ENCODE assay signal across 8 cellular contexts in genomic region chr16:87765473-87765775, GRCh38. TPM values are rescaled to one million over a fixed set of nuclear protein-coding genes. Genes with fewer than 3 reads are reported as not detected.
DNase-seq lines count a peak whose midpoint lies in the region; ATAC-seq and TF ChIP-seq lines count a peak whose summit lies in the region.

No MANE protein-coding gene starts in this region.

- DNase-seq in NCI-H1105 treated with DMSO at 0.1 percent for 48 hours (lab: John Stamatoyannopoulos, UW) (peak; percentile 0), NCI-H1105 (lab: John Stamatoyannopoulos, UW) (no peak), coronary artery (ENCODE audit: low spot score) (no peak), mucosa of descending colon (no peak), posterior cingulate gyrus (no peak)

- 0% methylated on average over 32 of the region's 32 CpGs for WGBS in thymus

- H3K9me3 ChIP-seq in mucosa of descending colon = no peaks in the 10 kb centered on the region
- H3K9me3 ChIP-seq in thymus (ENCODE audit: control insufficient read depth) = no peaks in the 10 kb centered on the region

- H3K4me3 ChIP-seq in coronary artery = peak overlapping the region; percentile 91
- H3K4me3 ChIP-seq in mucosa of descending colon = peak overlapping the region; percentile 85
- H3K4me3 ChIP-seq in thymus (ENCODE audit: low read length) = peak overlapping the region; percentile 74

- ATAC-seq in HG03139 (IDR thresholded peaks at IDR 0.05; ENCODE audit: unreplicated experiment) (peak; percentile 36), mucosa of descending colon (peak; percentile 19)

- H3K36me3 ChIP-seq in mucosa of descending colon (ENCODE audit: low read depth) (no peaks in the 10 kb centered on the region), thymus (ENCODE audit: control insufficient read depth, insufficient read depth) (peaks cover 31% of the 10 kb centered on the region)

- peaks cover 12% of the 10 kb centered on the region for H3K4me1 ChIP-seq in mucosa of descending colon (ENCODE audit: low read depth)
- peaks cover 18% of the 10 kb centered on the region for H3K4me1 ChIP-seq in thymus (ENCODE audit: control insufficient read depth, insufficient read depth, low read length)

- H3K27me3 ChIP-seq in thymus (ENCODE audit: control insufficient read depth, insufficient read depth) = no peaks in the 10 kb centered on the region

- intact Hi-C loops in mucosa of descending colon (cut with DNase I, micrococcal nuclease) = no loop called here
- intact Hi-C loops in posterior cingulate gyrus (cut with DNase I) = loop anchor here (5.0 kb wide), 1 partner anchor 373 kb away; the partner anchor contains the start of gene MAP1LC3B

- no peak for TF ChIP-seq CTCF in VCaP (conservative IDR thresholded peaks at IDR 0.05)
- TF ChIP-seq CTCF in coronary artery (IDR thresholded peaks at IDR 0.05) = no peak
- TF ChIP-seq CTCF in mucosa of descending colon (IDR thresholded peaks at IDR 0.05) = no peak

- H3K27ac ChIP-seq in VCaP (peak overlapping the region; percentile 56), coronary artery (peak overlapping the region; percentile 86 to 89), thymus (ENCODE audit: low read depth) (peak overlapping the region; percentile 94)

RNA-seq across cellular contexts. Expression of gene KLHDC4, which starts 0.4 kb away (rescaled TPM):
- total RNA-seq in mucosa of descending colon = 10 to 100 TPM; 41.6 to 67.7 (median 46.4) TPM
- 58.3 TPM for polyA plus RNA-seq in thymus
